13 cellular contexts compared by ENCODE assay signal in the genomic region with DNA sequence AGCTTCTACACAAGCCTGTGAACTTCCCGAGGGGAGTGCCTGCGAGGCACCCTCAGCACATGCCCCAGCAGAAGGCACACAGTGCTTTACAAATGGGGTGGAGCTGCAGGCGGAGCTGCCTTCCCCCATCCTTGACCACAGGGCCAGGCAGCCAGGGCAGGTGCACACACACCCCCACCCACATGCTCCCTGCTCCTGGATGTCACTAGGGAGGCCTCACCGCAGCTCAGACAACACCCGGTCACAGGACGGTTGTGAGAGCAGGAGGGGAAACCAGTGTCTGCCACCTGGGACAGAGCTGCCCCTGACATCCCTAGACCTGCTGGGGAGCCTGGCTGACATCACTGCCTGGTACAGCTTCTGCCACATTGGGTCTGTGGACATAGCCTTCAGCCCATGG. TPM values are rescaled to one million over a fixed set of nuclear protein-coding genes. Genes with fewer than 3 reads are reported as not detected.
"Had no signal": no experiment of that assay in that cellular context is flagged by ENCODE, and none has a peak within 500 bp of the region (broad histone marks: within the 10 kb centered on the region; RNA-seq: fewer than 3 reads in every experiment).

No MANE protein-coding gene starts in this region.

RNA-seq across cellular contexts. Expression of gene TUBB8B, which starts 39.7 kb away (rescaled TPM):
- total RNA-seq: dermis microvascular lymphatic vessel endothelial cell, esophagus mucosa, gastrocnemius medialis, glomerular endothelial cell, heart right ventricle, kidney, left lobe of liver, left ventricle myocardium inferior, liver, lung, mononuclear cell, mucosa of gallbladder had no signal
- polyA plus RNA-seq: immature natural killer cell, liver had no signal
